Comparison of ENCODE assay signal across 13 cellular contexts in the genomic region with DNA sequence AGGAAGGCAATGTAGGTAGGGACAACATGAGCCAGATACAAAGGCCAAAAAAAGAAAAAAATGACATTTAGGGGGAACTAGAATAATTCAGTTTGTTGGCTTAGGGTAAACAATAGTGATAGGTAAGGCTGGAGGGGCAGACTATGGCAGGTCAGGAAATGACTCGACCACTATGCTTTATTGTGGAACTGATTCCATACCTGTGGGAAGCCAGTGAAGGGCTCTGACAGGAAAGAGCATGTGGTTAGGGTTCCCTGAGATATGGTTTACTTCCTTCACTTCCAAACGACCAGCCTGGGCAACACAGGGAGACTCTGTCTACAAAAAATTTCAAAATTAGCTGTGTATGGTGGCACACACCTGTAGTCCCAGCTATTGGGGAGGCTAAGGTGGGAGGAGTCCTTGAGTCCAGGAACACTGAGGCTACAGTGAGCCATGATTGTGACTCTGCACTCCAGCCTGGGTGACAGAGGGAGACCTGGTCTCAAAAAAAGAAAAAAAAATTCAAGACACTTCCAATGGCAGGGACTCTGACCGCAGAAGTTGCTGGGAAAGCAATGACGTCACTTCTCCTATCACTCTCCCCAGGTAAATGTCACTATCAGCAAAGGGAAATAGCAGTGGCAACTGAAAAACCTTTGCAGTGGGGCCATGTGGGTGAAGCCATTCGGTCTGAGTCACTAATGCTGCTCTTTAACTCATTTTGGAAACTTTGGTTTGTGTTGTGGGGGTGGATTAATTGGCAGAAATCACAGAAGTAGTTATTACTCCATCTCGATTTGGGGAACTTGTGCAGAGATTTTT.
DNase-seq lines count a peak whose midpoint lies in the region; ATAC-seq and TF ChIP-seq lines count a peak whose summit lies in the region.
"Had no signal": no experiment of that assay in that cellular context is flagged by ENCODE, and none has a peak within 500 bp of the region (broad histone marks: within the 10 kb centered on the region; RNA-seq: fewer than 3 reads in every experiment).

No MANE protein-coding gene starts in this region.

- H3K27ac Mint-ChIP-seq in CD4-positive, alpha-beta memory T cell, result peak overlapping the region in 6 of 7 donors; percentile 36 to 82 (median 69)
- H3K27ac Mint-ChIP-seq in activated naive CD4-positive, alpha-beta T cell treated with anti-CD3 and anti-CD28 coated beads, Interleukin-2, amount 50 U/mL, for 72 hours, result peak overlapping the region; percentile 84 to 90

- peaks cover 20% of the 10 kb centered on the region for H3K4me1 ChIP-seq in CD4-positive, alpha-beta memory T cell (ENCODE audit: insufficient read depth, low read length)
- H3K4me1 ChIP-seq in smooth muscle cell (ENCODE audit: low read depth), result peaks cover 16% of the 10 kb centered on the region

- no peaks in the 10 kb centered on the region for H3K36me3 ChIP-seq in CD4-positive, alpha-beta memory T cell (ENCODE audit: insufficient read depth, low read length)
- H3K36me3 ChIP-seq in smooth muscle cell (ENCODE audit: low read depth), result no peaks in the 10 kb centered on the region
- H3K36me3 ChIP-seq: heart right ventricle had no signal

- WGBS in smooth muscle cell (ENCODE audit: low lambda C conversion rate), result 75% methylated on average over 6 of the region's 6 CpGs

- peaks cover 14 to 32% (median 22%) of the 10 kb centered on the region in 4 donors for H3K4me1 Mint-ChIP-seq in CD4-positive, alpha-beta memory T cell

- no peak for TF ChIP-seq CTCF in smooth muscle cell (IDR thresholded peaks at IDR 0.05; ENCODE audit: borderline replicate concordance, insufficient read depth, poor library complexity, severe bottlenecking)

- H3K79me2 ChIP-seq in smooth muscle cell (ENCODE audit: low read depth), result no peaks in the 10 kb centered on the region

- no peak overlapping the region for H3K27ac ChIP-seq in CD4-positive, alpha-beta memory T cell (ENCODE audit: low read depth, low read length)
- H3K27ac ChIP-seq in smooth muscle cell (ENCODE audit: low read depth), result peak overlapping the region; percentile 13
- H3K27ac ChIP-seq: heart right ventricle, VCaP had no signal

- no peak overlapping the region for H3K9ac ChIP-seq in smooth muscle cell (ENCODE audit: low read depth)

- CTCF ChIA-PET in CD4-positive, alpha-beta memory T cell (lab: Charles Lee; ENCODE audit: partially characterized antibody), result no interaction called here

- H3K27me3 Mint-ChIP-seq in CD4-positive, alpha-beta memory T cell, result peaks cover 0 to 4% of the 10 kb centered on the region in 2 donors

- H3K4me3 Mint-ChIP-seq in CD4-positive, alpha-beta memory T cell, result peak overlapping the region in 6 of 8 donors; percentile 3 to 55 (median 32)
- H3K4me3 Mint-ChIP-seq: nephron progenitor cell had no signal

- H3F3A ChIP-seq in smooth muscle cell (ENCODE audit: low read depth), result peaks cover 2% of the 10 kb centered on the region

- H3K4me3 ChIP-seq in CD4-positive, alpha-beta memory T cell (ENCODE audit: low read length in 2 of 2), result no peak overlapping the region
- H3K4me3 ChIP-seq in smooth muscle cell, result no peak overlapping the region
- H3K4me3 ChIP-seq: heart right ventricle had no signal

- H3K36me3 Mint-ChIP-seq in CD4-positive, alpha-beta memory T cell, result no peaks in the 10 kb centered on the region
- H3K36me3 Mint-ChIP-seq in activated naive CD4-positive, alpha-beta T cell treated with anti-CD3 and anti-CD28 coated beads, Interleukin-2, amount 50 U/mL, for 72 hours, result no peaks in the 10 kb centered on the region

- H3K9me3 ChIP-seq in CD4-positive, alpha-beta memory T cell (ENCODE audit: control insufficient read depth in 1 of 2, low read length in 2 of 2), result no peaks in the 10 kb centered on the region
- no peaks in the 10 kb centered on the region for H3K9me3 ChIP-seq in smooth muscle cell (replicated peaks; ENCODE audit: low read depth)
- H3K9me3 ChIP-seq: heart right ventricle had no signal

- POLR2A ChIA-PET in CD4-positive, alpha-beta memory T cell (lab: Charles Lee; ENCODE audit: partially characterized antibody), result no interaction called here

- ATAC-seq in activated naive CD4-positive, alpha-beta T cell treated with anti-CD3 and anti-CD28 coated beads, Interleukin-2, amount 50 U/mL, for 72 hours, result peak; percentile 75 to 78
- ATAC-seq in Right ventricle myocardium inferior, result no peak
- ATAC-seq: heart right ventricle had no signal

- intact Hi-C loops in CD4-positive, alpha-beta memory T cell (cut with micrococcal nuclease), result no loop called here
- intact Hi-C loops in Right ventricle myocardium inferior (cut with DNase I), result no loop called here

- no peak overlapping the region for H2AFZ ChIP-seq in smooth muscle cell (ENCODE audit: low read depth)

- H3K27me3 ChIP-seq in CD4-positive, alpha-beta memory T cell (ENCODE audit: insufficient read depth, low read length), result no peaks in the 10 kb centered on the region
- no peaks in the 10 kb centered on the region for H3K27me3 ChIP-seq in smooth muscle cell (ENCODE audit: low read depth)
- H3K27me3 ChIP-seq: heart right ventricle had no signal

- H3K4me2 ChIP-seq in smooth muscle cell, result peak overlapping the region; percentile 31

- H3K9me3 Mint-ChIP-seq in CD4-positive, alpha-beta memory T cell, result no peaks in the 10 kb centered on the region
- no peaks in the 10 kb centered on the region for H3K9me3 Mint-ChIP-seq in activated naive CD4-positive, alpha-beta T cell treated with anti-CD3 and anti-CD28 coated beads, Interleukin-2, amount 50 U/mL, for 72 hours

- H4K20me1 ChIP-seq in smooth muscle cell (ENCODE audit: low read depth), result no peaks in the 10 kb centered on the region

- no peak for DNase-seq in CD4-positive, alpha-beta memory T cell
- peak; percentile 24 for DNase-seq in HT1080 (ENCODE audit: low read depth)
- DNase-seq in activated naive CD4-positive, alpha-beta T cell treated with anti-CD3 and anti-CD28 coated beads, Interleukin-2, amount 50 U/mL, for 72 hours (ENCODE audit: low spot score in 2 of 2), result peak; percentile 19 to 61
- no peak for DNase-seq in smooth muscle cell (lab: John Stamatoyannopoulos, UW; ENCODE audit: unreplicated experiment)
- no peak for DNase-seq in activated gamma-delta T cell treated with Interleukin-2 at 50 U/mL for 16 hours
- no peak for DNase-seq in NCI-H2107 treated with DMSO at 0.1 percent for 48 hours (lab: John Stamatoyannopoulos, UW; ENCODE audit: unreplicated experiment)
- DNase-seq in Right ventricle myocardium inferior (ENCODE audit: missing footprints), result no peak
- DNase-seq in A172 (ENCODE audit: low spot score), result no peak
- DNase-seq: COR-L47, heart right ventricle, NCI-H1436, nephron progenitor cell had no signal

Comparison
In these comparisons a context has a peak if more than half of its experiments do, and no peak if none do; other contexts are left out.
1. DNase-seq: peak in HT1080 (single experiment) and activated naive CD4-positive, alpha-beta T cell treated with anti-CD3 and anti-CD28 coated beads, Interleukin-2, amount 50 U/mL, for 72 hours (2 of 2); none in CD4-positive, alpha-beta memory T cell (0 of 5), smooth muscle cell (single experiment), activated gamma-delta T cell treated with Interleukin-2 at 50 U/mL for 16 hours (single experiment), NCI-H2107 treated with DMSO at 0.1 percent for 48 hours (single experiment), Right ventricle myocardium inferior (single experiment) and A172 (single experiment).